Comparison of ENCODE assay signal across 1 cellular context in genomic region chr2:241635756-241636155, GRCh38.
TF ChIP-seq lines count a peak whose summit lies in the region.

No MANE protein-coding gene starts in this region.

TF ChIP-seq in neural cell, 6 proteins besides CTCF, POLR2A, EP300 and RAD21 (continued from another document):
- TF ChIP-seq, protein P1, sequence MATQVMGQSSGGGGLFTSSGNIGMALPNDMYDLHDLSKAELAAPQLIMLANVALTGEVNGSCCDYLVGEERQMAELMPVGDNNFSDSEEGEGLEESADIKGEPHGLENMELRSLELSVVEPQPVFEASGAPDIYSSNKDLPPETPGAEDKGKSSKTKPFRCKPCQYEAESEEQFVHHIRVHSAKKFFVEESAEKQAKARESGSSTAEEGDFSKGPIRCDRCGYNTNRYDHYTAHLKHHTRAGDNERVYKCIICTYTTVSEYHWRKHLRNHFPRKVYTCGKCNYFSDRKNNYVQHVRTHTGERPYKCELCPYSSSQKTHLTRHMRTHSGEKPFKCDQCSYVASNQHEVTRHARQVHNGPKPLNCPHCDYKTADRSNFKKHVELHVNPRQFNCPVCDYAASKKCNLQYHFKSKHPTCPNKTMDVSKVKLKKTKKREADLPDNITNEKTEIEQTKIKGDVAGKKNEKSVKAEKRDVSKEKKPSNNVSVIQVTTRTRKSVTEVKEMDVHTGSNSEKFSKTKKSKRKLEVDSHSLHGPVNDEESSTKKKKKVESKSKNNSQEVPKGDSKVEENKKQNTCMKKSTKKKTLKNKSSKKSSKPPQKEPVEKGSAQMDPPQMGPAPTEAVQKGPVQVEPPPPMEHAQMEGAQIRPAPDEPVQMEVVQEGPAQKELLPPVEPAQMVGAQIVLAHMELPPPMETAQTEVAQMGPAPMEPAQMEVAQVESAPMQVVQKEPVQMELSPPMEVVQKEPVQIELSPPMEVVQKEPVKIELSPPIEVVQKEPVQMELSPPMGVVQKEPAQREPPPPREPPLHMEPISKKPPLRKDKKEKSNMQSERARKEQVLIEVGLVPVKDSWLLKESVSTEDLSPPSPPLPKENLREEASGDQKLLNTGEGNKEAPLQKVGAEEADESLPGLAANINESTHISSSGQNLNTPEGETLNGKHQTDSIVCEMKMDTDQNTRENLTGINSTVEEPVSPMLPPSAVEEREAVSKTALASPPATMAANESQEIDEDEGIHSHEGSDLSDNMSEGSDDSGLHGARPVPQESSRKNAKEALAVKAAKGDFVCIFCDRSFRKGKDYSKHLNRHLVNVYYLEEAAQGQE (IDR thresholded peaks at IDR 0.05; ENCODE audit: borderline replicate concordance) = no peak
- TF ChIP-seq SMC3 (conservative IDR thresholded peaks at IDR 0.05; ENCODE audit: poor library complexity) = no peak
- TF ChIP-seq POLR2AphosphoS5 (IDR thresholded peaks at IDR 0.05) = no peak
- no peak for TF ChIP-seq MXI1 (conservative IDR thresholded peaks at IDR 0.05; ENCODE audit: poor library complexity, severe bottlenecking)
